In genomic region chr4:148857973-148858534, GRCh38 we compare ENCODE assay signal across 27 cellular contexts.
DNase-seq lines count a peak whose midpoint lies in the region; ATAC-seq, FAIRE-seq and TF ChIP-seq lines count a peak whose summit lies in the region.
"Had no signal": no experiment of that assay in that cellular context is flagged by ENCODE, and none has a peak within 500 bp of the region (broad histone marks: within the 10 kb centered on the region; RNA-seq: fewer than 3 reads in every experiment).

No MANE protein-coding gene starts in this region.

- H3K9me1 ChIP-seq in endothelial cell of umbilical vein (replicated peaks; ENCODE audit: control insufficient read depth, extremely low read depth, insufficient read depth, low read length): no peaks in the 10 kb centered on the region

- no peaks in the 10 kb centered on the region for H4K20me1 ChIP-seq in endothelial cell of umbilical vein (replicated peaks; ENCODE audit: control insufficient read depth, extremely low read depth, insufficient read depth, low read length)

- H3K27ac Mint-ChIP-seq in activated T-cell treated with anti-CD3 and anti-CD28 coated beads, Interleukin-2, amount 50 U/mL, for 72 hours: no peak overlapping the region
- H3K27ac Mint-ChIP-seq: CD4-positive, alpha-beta memory T cell had no signal

- FAIRE-seq in endothelial cell of umbilical vein (lab: Jason Lieb, UNC): peak; percentile 43
- FAIRE-seq: G401.6, GM12878, H1, K562 had no signal

- no peaks in the 10 kb centered on the region for H3K27me3 ChIP-seq in endothelial cell of umbilical vein (ENCODE audit: control insufficient read depth in 2 of 2, insufficient read depth in 2 of 2, low read length in 2 of 2)
- no peaks in the 10 kb centered on the region for H3K27me3 ChIP-seq in mucosa of rectum (ENCODE audit: control insufficient read depth in 2 of 2, insufficient read depth in 2 of 2, low read length in 2 of 2)
- H3K27me3 ChIP-seq in stomach smooth muscle (ENCODE audit: control insufficient read depth in 1 of 2, insufficient read depth in 2 of 2, low read length in 2 of 2): no peaks in the 10 kb centered on the region
- H3K27me3 ChIP-seq: SJSA1 had no signal

- dilution Hi-C loops in endothelial cell of umbilical vein (cut with MboI; ENCODE audit: extremely low pct_ligation_motif_present, low sequenced_read_pairs): no loop called here

- TF ChIP-seq CTCF in VCaP (conservative IDR thresholded peaks at IDR 0.05) (no peak), endothelial cell of umbilical vein (IDR thresholded peaks at IDR 0.05; ENCODE audit: extremely low read depth in 1 of 2, insufficient read depth in 1 of 2, low read depth in 1 of 2, low read length in 2 of 2) (no peak)

- H2AFZ ChIP-seq in endothelial cell of umbilical vein (ENCODE audit: low read depth, low read length): peak overlapping the region; percentile 48

- H3K4me3 Mint-ChIP-seq in activated T-cell treated with anti-CD3 and anti-CD28 coated beads, Interleukin-2, amount 50 U/mL, for 72 hours: no peak overlapping the region
- H3K4me3 Mint-ChIP-seq: CD4-positive, alpha-beta memory T cell had no signal

- no peaks in the 10 kb centered on the region for H3K27me3 Mint-ChIP-seq in activated T-cell treated with anti-CD3 and anti-CD28 coated beads, Interleukin-2, amount 50 U/mL, for 72 hours (ENCODE audit: low read depth)

- TF ChIP-seq POLR2A in endothelial cell of umbilical vein (IDR thresholded peaks at IDR 0.05; ENCODE audit: low read depth, low read length): no peak

- ATAC-seq in activated T-cell treated with anti-CD3 and anti-CD28 coated beads, Interleukin-2, amount 50 U/mL, for 72 hours (replicated peaks in 1 of 2): no peak
- ATAC-seq in HG03469 (IDR thresholded peaks at IDR 0.05; ENCODE audit: unreplicated experiment): no peak
- ATAC-seq: GM12878, K562 had no signal

- H3K4me1 Mint-ChIP-seq in activated T-cell treated with anti-CD3 and anti-CD28 coated beads, Interleukin-2, amount 50 U/mL, for 72 hours (ENCODE audit: low read depth): no peaks in the 10 kb centered on the region
- H3K4me1 Mint-ChIP-seq: CD4-positive, alpha-beta memory T cell had no signal

- H3K4me3 ChIP-seq in endothelial cell of umbilical vein (replicated peaks in 1 of 3; ENCODE audit: insufficient read depth in 1 of 3, low read depth in 1 of 3, low read length in 3 of 3): no peak overlapping the region
- H3K4me3 ChIP-seq in mucosa of rectum (ENCODE audit: low read length in 2 of 2): peak overlapping the region in 1 of 2 donors; percentile 5
- no peak overlapping the region for H3K4me3 ChIP-seq in stomach smooth muscle (ENCODE audit: low read length in 2 of 2)
- H3K4me3 ChIP-seq: GM12878, K562, SJSA1 had no signal

- H3K27ac ChIP-seq in VCaP (peak overlapping the region; percentile 23; the same call in 1 of the 2 replicates), endothelial cell of umbilical vein (ENCODE audit: insufficient read depth, low read depth, low read length) (no peak overlapping the region), mucosa of rectum (ENCODE audit: low read depth in 2 of 2, low read length in 2 of 2) (peak overlapping the region; percentile 75 to 84), stomach smooth muscle (ENCODE audit: low read length) (peak overlapping the region; percentile 20)
- H3K27ac ChIP-seq: HL-60, SJSA1 had no signal

- peaks cover 0 to 2% of the 10 kb centered on the region in 2 donors for H3K36me3 Mint-ChIP-seq in activated T-cell treated with anti-CD3 and anti-CD28 coated beads, Interleukin-2, amount 50 U/mL, for 72 hours (ENCODE audit: insufficient read depth in 2 of 2)

- peak overlapping the region; percentile 55 for H3K4me2 ChIP-seq in endothelial cell of umbilical vein (ENCODE audit: insufficient read depth, low read length)

- no peaks in the 10 kb centered on the region for H3K36me3 ChIP-seq in endothelial cell of umbilical vein (ENCODE audit: control insufficient read depth in 2 of 2, extremely low read depth in 1 of 2, insufficient read depth in 2 of 2, low read length in 2 of 2)
- no peaks in the 10 kb centered on the region for H3K36me3 ChIP-seq in mucosa of rectum (ENCODE audit: control insufficient read depth in 2 of 2, insufficient read depth in 2 of 2, low read length in 2 of 2)
- H3K36me3 ChIP-seq in stomach smooth muscle (ENCODE audit: control insufficient read depth in 2 of 2, insufficient read depth in 2 of 2, low read length in 2 of 2): no peaks in the 10 kb centered on the region
- H3K36me3 ChIP-seq: SJSA1 had no signal

- H3K79me2 ChIP-seq in endothelial cell of umbilical vein (ENCODE audit: control insufficient read depth, insufficient read depth, low read length): no peaks in the 10 kb centered on the region

- H3K9ac ChIP-seq in endothelial cell of umbilical vein (replicated peaks; ENCODE audit: extremely low read depth, insufficient read depth, low read length): no peak overlapping the region
- H3K9ac ChIP-seq in mucosa of rectum (ENCODE audit: low read depth in 1 of 2, low read length in 2 of 2): no peak overlapping the region
- H3K9ac ChIP-seq in stomach smooth muscle (ENCODE audit: low read length in 2 of 2): no peak overlapping the region

- peaks cover 4 to 9% of the 10 kb centered on the region in 2 donors for H3K9me3 Mint-ChIP-seq in activated T-cell treated with anti-CD3 and anti-CD28 coated beads, Interleukin-2, amount 50 U/mL, for 72 hours

- POLR2A ChIA-PET in endothelial cell of umbilical vein (lab: Charles Lee): no interaction called here

- DNase-seq in endothelial cell of umbilical vein (ENCODE audit: low read depth, low spot score): no peak
- no peak for DNase-seq in KG1 (lab: John Stamatoyannopoulos, UW)
- no peak for DNase-seq in activated T-cell treated with anti-CD3 and anti-CD28 coated beads, Interleukin-2, amount 50 U/mL, for 72 hours
- no peak for DNase-seq in anterior cingulate cortex (lab: John Stamatoyannopoulos, UW)
- DNase-seq: C1 segment of cervical spinal cord; CD4-positive, alpha-beta memory T cell; COR-L47; HCEC 1CT; NCI-H1105 treated with DMSO at 0.1 percent for 48 hours; NCI-H146; NCI-H1930; NCI-H446 treated with DMSO at 0.1 percent for 48 hours; NCI-H526; NCI-H82; NK-92 treated with Interleukin-12 subunit alpha and Interleukin-12 subunit beta, amount 100 ng/mL, for 24 hours; Right ventricle myocardium superior; RPMI8226 had no signal

- H3K4me1 ChIP-seq in endothelial cell of umbilical vein (ENCODE audit: control insufficient read depth, extremely low read depth, insufficient read depth, low read length) (peaks cover 22% of the 10 kb centered on the region), mucosa of rectum (ENCODE audit: control insufficient read depth in 2 of 2, insufficient read depth in 2 of 2, low read length in 2 of 2) (peaks cover 4 to 26% of the 10 kb centered on the region in 2 donors), stomach smooth muscle (ENCODE audit: control insufficient read depth, insufficient read depth, low read length) (no peaks in the 10 kb centered on the region)
- H3K4me1 ChIP-seq: SJSA1 had no signal

- no TSS peak for BruUV-seq in endothelial cell of umbilical vein (replicated peaks; lab: Mats Ljungman, UMichigan)

- CTCF ChIA-PET in endothelial cell of umbilical vein (lab: Charles Lee): no interaction called here

- intact Hi-C loops in endothelial cell of umbilical vein (cut with micrococcal nuclease): no loop called here

- H3K9me3 ChIP-seq in endothelial cell of umbilical vein (replicated peaks; ENCODE audit: control insufficient read depth, insufficient read depth, low read length) (no peaks in the 10 kb centered on the region), mucosa of rectum (ENCODE audit: control insufficient read depth in 2 of 2, low read length in 2 of 2) (peaks cover 0 to 5% of the 10 kb centered on the region in 2 donors), stomach smooth muscle (ENCODE audit: control insufficient read depth in 2 of 2, low read length in 2 of 2) (no peaks in the 10 kb centered on the region)
- H3K9me3 ChIP-seq: SJSA1 had no signal

TF ChIP-seq in endothelial cell of umbilical vein, 7 proteins besides CTCF, POLR2A, EP300 and RAD21:
- TF ChIP-seq POLR2AphosphoS5 (IDR thresholded peaks at IDR 0.05; ENCODE audit: insufficient read depth, low read depth, low read length) (no peak), MAX (IDR thresholded peaks at IDR 0.05; ENCODE audit: insufficient read depth, insufficient read length) (no peak), MYC (IDR thresholded peaks at IDR 0.05; ENCODE audit: low read depth, low read length) (no peak), EZH2 (IDR thresholded peaks at IDR 0.05; ENCODE audit: borderline replicate concordance, low read depth, low read length, severe bottlenecking) (no peak), JUN (IDR thresholded peaks at IDR 0.05; ENCODE audit: borderline replicate concordance, insufficient read depth, insufficient read length, low read depth) (no peak), FOS (IDR thresholded peaks at IDR 0.05; ENCODE audit: borderline replicate concordance, insufficient read depth, low read length) (no peak), GATA2 (IDR thresholded peaks at IDR 0.05; ENCODE audit: insufficient read depth, insufficient read length, low read depth, low read length) (no peak)
